In the genomic region with DNA sequence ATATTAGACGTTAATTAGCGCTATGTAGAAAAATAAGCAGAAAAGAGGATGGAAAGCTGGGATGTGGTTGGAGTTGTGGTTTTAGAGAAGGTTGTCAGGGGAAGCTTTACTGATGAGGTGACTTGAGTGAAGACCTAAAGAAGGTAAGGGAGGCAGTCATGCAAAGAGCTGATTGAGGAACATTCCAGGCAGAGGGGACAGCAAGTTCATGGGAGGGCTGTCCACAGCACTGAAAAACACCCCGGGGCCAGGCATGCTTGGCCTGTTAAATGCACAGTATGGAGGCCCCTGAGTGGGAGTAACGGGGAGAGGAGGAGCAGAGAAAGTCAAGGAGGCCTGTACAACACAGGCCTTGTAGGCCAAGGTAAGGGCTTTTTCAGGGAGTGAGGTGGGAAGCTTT, we compare ENCODE assay signal across 20 cellular contexts. TPM values are rescaled to one million over a fixed set of nuclear protein-coding genes. Genes with fewer than 3 reads are reported as not detected.
DNase-seq lines count a peak whose midpoint lies in the region; ATAC-seq and TF ChIP-seq lines count a peak whose summit lies in the region.
"Had no signal": no experiment of that assay in that cellular context is flagged by ENCODE, and none has a peak within 500 bp of the region (broad histone marks: within the 10 kb centered on the region; RNA-seq: fewer than 3 reads in every experiment).

No MANE protein-coding gene starts in this region.

- H3K9me3 Mint-ChIP-seq in endothelial cell (ENCODE audit: unreplicated experiment) = no peaks in the 10 kb centered on the region
- no peaks in the 10 kb centered on the region for H3K9me3 Mint-ChIP-seq in neural crest cell
- H3K9me3 Mint-ChIP-seq: HFFc6 had no signal

- TF ChIP-seq CTCF in AG04450 (IDR thresholded peaks at IDR 0.05; ENCODE audit: low read depth, low read length) (no peak), endothelial cell (IDR thresholded peaks at IDR 0.05; ENCODE audit: unreplicated experiment) (no peak), neural crest cell (conservative IDR thresholded peaks at IDR 0.05) (no peak)

- no peaks in the 10 kb centered on the region for H3K27me3 ChIP-seq in AG04450 (ENCODE audit: control insufficient read depth, insufficient read depth, low read length)

- ATAC-seq in HG02885 (IDR thresholded peaks at IDR 0.05; ENCODE audit: poor library complexity, unreplicated experiment) (no peak), HG03025 (IDR thresholded peaks at IDR 0.05; ENCODE audit: low FRiP score, unreplicated experiment) (no peak), left colon (no peak)

- no peak overlapping the region for H3K4me3 ChIP-seq in AG04450 (ENCODE audit: low read depth, low read length)

- DNase-seq in AG04450 (ENCODE audit: low read depth, low spot score) (no peak), M059J (ENCODE audit: low read depth) (peak; percentile 22), endothelial cell (ENCODE audit: low spot score) (no peak), neural crest cell (ENCODE audit: low read depth, low spot score) (no peak), activated T-cell treated with anti-CD3 and anti-CD28 coated beads for 4 hours (no peak), left colon (no peak)
- DNase-seq: DMS153; HFFc6; NCI-H1436; NCI-H2029; NCI-H2171; NCI-H446; NCI-H69; NK-92 treated with Interleukin-12 subunit alpha and Interleukin-12 subunit beta, amount 100 ng/mL, for 24 hours; OCI-M1; RPMI8226; SIG-M5 had no signal

- intact Hi-C loops in left colon (cut with DNase I, micrococcal nuclease) = loop anchor here in 1 of 2 donors (10.0 kb wide), 1 partner anchor 90 kb away; a partner anchor contains a TSS

- H3K27me3 Mint-ChIP-seq in endothelial cell (ENCODE audit: unreplicated experiment) = peaks cover 4% of the 10 kb centered on the region
- no peaks in the 10 kb centered on the region for H3K27me3 Mint-ChIP-seq in neural crest cell (ENCODE audit: low read depth)

- H3K36me3 Mint-ChIP-seq in endothelial cell (ENCODE audit: low read depth, unreplicated experiment) = peaks cover 21% of the 10 kb centered on the region
- H3K36me3 Mint-ChIP-seq in neural crest cell (ENCODE audit: low read depth) = no peaks in the 10 kb centered on the region

- H3K4me3 Mint-ChIP-seq in endothelial cell (ENCODE audit: unreplicated experiment) (peak overlapping the region; percentile 49), neural crest cell (no peak overlapping the region)
- H3K4me3 Mint-ChIP-seq: HFFc6 had no signal

- H3K27ac Mint-ChIP-seq in endothelial cell (ENCODE audit: unreplicated experiment) (peak overlapping the region; percentile 33), neural crest cell (ENCODE audit: unreplicated experiment) (peak overlapping the region; percentile 92)
- H3K27ac Mint-ChIP-seq: HFFc6 had no signal

- POLR2A ChIA-PET in AG04450 (lab: Yijun Ruan, JAX) = no interaction called here

- CTCF ChIA-PET in AG04450 (lab: Charles Lee) = no interaction called here

- peak overlapping the region; percentile 11 for H3K27ac ChIP-seq in AG04450 (ENCODE audit: low read depth, low read length)
- H3K27ac ChIP-seq: C4-2B had no signal

- H3K9me3 ChIP-seq in AG04450 (ENCODE audit: control insufficient read depth, insufficient read depth, low read length) = no peaks in the 10 kb centered on the region

- H3K4me1 Mint-ChIP-seq in endothelial cell (ENCODE audit: unreplicated experiment) (peaks cover 18% of the 10 kb centered on the region), neural crest cell (no peaks in the 10 kb centered on the region)

RNA-seq across cellular contexts. Expression of a gene that starts 15.6 kb away (rescaled TPM):
- polyA plus RNA-seq in AG04450 (2011; rRNA removed) = 31.4 and 38.2 TPM in 2 replicates
- polyA minus RNA-seq in AG04450 (2011; rRNA and poly(A)+ RNA removed) = 20.4 and 28.5 TPM in 2 replicates
- 15.8 and 17.8 TPM in 2 replicates for total RNA-seq in M059J (2014; rRNA removed; shearing (Covaris generic))
- 167 TPM for total RNA-seq in endothelial cell (ENCODE audit: unreplicated experiment)
- total RNA-seq in neural crest cell = 0.82 and 1.6 TPM in 2 replicates
- 100 to 1,000 TPM in 1 of 2 donors, 10 to 100 TPM in 1; 77.3 to 102 TPM for total RNA-seq in left colon

RNA-seq across cellular contexts. Expression of a gene that starts 16.0 kb away (rescaled TPM):
- 285 and 333 TPM in 2 replicates for polyA plus RNA-seq in AG04450 (2011; rRNA removed)
- 260 and 299 TPM in 2 replicates for polyA minus RNA-seq in AG04450 (2011; rRNA and poly(A)+ RNA removed)
- total RNA-seq in M059J (2014; rRNA removed; shearing (Covaris generic)) = 480 and 492 TPM in 2 replicates
- 28.1 TPM for total RNA-seq in endothelial cell (ENCODE audit: unreplicated experiment)
- 70.0 and 80.4 TPM in 2 replicates for total RNA-seq in neural crest cell
- 100 to 1,000 TPM; 300 to 304 TPM for total RNA-seq in left colon

RNA-seq across cellular contexts. Expression of a gene that starts 36.7 kb away (rescaled TPM):
- 3.1 and 4.2 TPM in 2 replicates for polyA plus RNA-seq in AG04450 (2011; rRNA removed)
- polyA minus RNA-seq in AG04450 (2011; rRNA and poly(A)+ RNA removed) = 4.0 and 4.5 TPM in 2 replicates
- 1.4 and 7.8 TPM in 2 replicates for total RNA-seq in M059J (2014; rRNA removed; shearing (Covaris generic))
- total RNA-seq in endothelial cell (ENCODE audit: unreplicated experiment) = 10.8 TPM
- 7.7 and 9.3 TPM in 2 replicates for total RNA-seq in neural crest cell
- total RNA-seq in left colon = 1 to 10 TPM; 6.3 to 6.9 TPM
